26 cellular contexts compared by ENCODE assay signal in genomic region chr2:168178520-168178919, GRCh38.
DNase-seq lines count a peak whose midpoint lies in the region; ATAC-seq and TF ChIP-seq lines count a peak whose summit lies in the region.
"Had no signal": no experiment of that assay in that cellular context is flagged by ENCODE, and none has a peak within 500 bp of the region (broad histone marks: within the 10 kb centered on the region; RNA-seq: fewer than 3 reads in every experiment).

No MANE protein-coding gene starts in this region.

- H3K27me3 Mint-ChIP-seq in activated naive CD8-positive, alpha-beta T cell treated with anti-CD3 and anti-CD28 coated beads for 36 hours: no peaks in the 10 kb centered on the region
- H3K27me3 Mint-ChIP-seq in activated naive CD8-positive, alpha-beta T cell treated with anti-CD3 and anti-CD28 coated beads, Interleukin-2, amount 50 U/mL, for 24 hours: no peaks in the 10 kb centered on the region
- H3K27me3 Mint-ChIP-seq: activated B cell treated with CpG ODN at 0.5 μM for 24 hours; activated naive CD8-positive, alpha-beta T cell; progenitor cell of endocrine pancreas had no signal

- H3K4me3 ChIP-seq in dorsolateral prefrontal cortex (no peak overlapping the region), lower leg skin (ENCODE audit: low read depth, poor library complexity, severe bottlenecking) (no peak overlapping the region)
- H3K4me3 ChIP-seq: ascending aorta, esophagus muscularis mucosa, SK-N-MC, transverse colon had no signal

- intact Hi-C loops in dorsolateral prefrontal cortex (cut with DNase I) (no loop called here), lower leg skin (cut with DNase I; ENCODE audit: low total_unique reads) (no loop called here)

- no peak overlapping the region for H3K4me3 Mint-ChIP-seq in activated naive CD8-positive, alpha-beta T cell treated with anti-CD3 and anti-CD28 coated beads for 36 hours
- no peak overlapping the region for H3K4me3 Mint-ChIP-seq in activated naive CD8-positive, alpha-beta T cell treated with anti-CD3 and anti-CD28 coated beads, Interleukin-2, amount 50 U/mL, for 24 hours
- H3K4me3 Mint-ChIP-seq: activated B cell treated with CpG ODN at 0.5 μM for 24 hours; activated naive CD8-positive, alpha-beta T cell; mesothelial cell of epicardium had no signal

- peak overlapping the region; percentile 41 for H3K27ac Mint-ChIP-seq in activated naive CD8-positive, alpha-beta T cell treated with anti-CD3 and anti-CD28 coated beads for 36 hours
- H3K27ac Mint-ChIP-seq in activated naive CD8-positive, alpha-beta T cell treated with anti-CD3 and anti-CD28 coated beads, Interleukin-2, amount 50 U/mL, for 24 hours: no peak overlapping the region
- H3K27ac Mint-ChIP-seq: activated B cell treated with CpG ODN at 0.5 μM for 24 hours; activated naive CD8-positive, alpha-beta T cell; mesothelial cell of epicardium; progenitor cell of endocrine pancreas had no signal

- TF ChIP-seq CTCF in dorsolateral prefrontal cortex (IDR thresholded peaks at IDR 0.05 in 54 of 56, conservative IDR thresholded peaks at IDR 0.05 in 2 of 56; ENCODE audit: low read depth in 1 of 56, partially characterized antibody in 56 of 56) (no peak), lower leg skin (IDR thresholded peaks at IDR 0.05) (no peak)

- H3K9me3 Mint-ChIP-seq in activated naive CD8-positive, alpha-beta T cell treated with anti-CD3 and anti-CD28 coated beads for 36 hours: no peaks in the 10 kb centered on the region
- no peaks in the 10 kb centered on the region for H3K9me3 Mint-ChIP-seq in activated naive CD8-positive, alpha-beta T cell treated with anti-CD3 and anti-CD28 coated beads, Interleukin-2, amount 50 U/mL, for 24 hours
- H3K9me3 Mint-ChIP-seq: activated B cell treated with CpG ODN at 0.5 μM for 24 hours, mesothelial cell of epicardium had no signal

- WGBS in lower leg skin, 2 donors: 66 to 79% methylated on average over 1 of the region's 1 CpG

- no peaks in the 10 kb centered on the region for H3K27me3 ChIP-seq in dorsolateral prefrontal cortex
- H3K27me3 ChIP-seq: ascending aorta, esophagus muscularis mucosa, transverse colon had no signal

- no peak for TF ChIP-seq POLR2A in lower leg skin (IDR thresholded peaks at IDR 0.05)

- DNase-seq in activated naive CD8-positive, alpha-beta T cell treated with anti-CD3 and anti-CD28 coated beads for 36 hours: no peak
- no peak for DNase-seq in activated naive CD8-positive, alpha-beta T cell treated with anti-CD3 and anti-CD28 coated beads, Interleukin-2, amount 50 U/mL, for 24 hours
- DNase-seq in NCI-H146 (lab: John Stamatoyannopoulos, UW) (peak; percentile 15), dorsolateral prefrontal cortex (no peak), substantia nigra (lab: John Stamatoyannopoulos, UW) (no peak), MV-4-11 (lab: John Stamatoyannopoulos, UW) (no peak), lower leg skin (ENCODE audit: low spot score in 2 of 2) (no peak), GM19238 (ENCODE audit: insufficient read length, low spot score) (no peak)
- DNase-seq: activated B cell treated with CpG ODN at 0.5 μM for 24 hours; activated effector memory CD4-positive, alpha-beta T cell treated with Interleukin-2 at 50 U/mL for 16 hours; DMS79; foreskin fibroblast; Kasumi-1; left ventricle myocardium superior; NCI-H1436; NCI-H345; stimulated activated CD4-positive, alpha-beta T cell treated with anti-CD3 and anti-CD28 coated beads, Interleukin-12 subunit alpha, Interleukin-12 subunit beta, amount 100 ng/mL, for 4 hours; stimulated activated CD4-positive, alpha-beta T cell treated with anti-CD3 and anti-CD28 coated beads, Interleukin-2, amount 100 ng/mL, for 48 hours; transverse colon had no signal

- peaks cover 44% of the 10 kb centered on the region for H3K4me1 Mint-ChIP-seq in activated naive CD8-positive, alpha-beta T cell treated with anti-CD3 and anti-CD28 coated beads for 36 hours
- H3K4me1 Mint-ChIP-seq in activated naive CD8-positive, alpha-beta T cell treated with anti-CD3 and anti-CD28 coated beads, Interleukin-2, amount 50 U/mL, for 24 hours: peaks cover 52% of the 10 kb centered on the region

- no peak for ATAC-seq in activated naive CD8-positive, alpha-beta T cell treated with anti-CD3 and anti-CD28 coated beads, Interleukin-2, amount 50 U/mL, for 24 hours
- ATAC-seq: left ventricle myocardium superior, sciatic nerve had no signal

- peaks cover 25% of the 10 kb centered on the region for H3K36me3 Mint-ChIP-seq in activated naive CD8-positive, alpha-beta T cell treated with anti-CD3 and anti-CD28 coated beads for 36 hours
- peaks cover 16% of the 10 kb centered on the region for H3K36me3 Mint-ChIP-seq in activated naive CD8-positive, alpha-beta T cell treated with anti-CD3 and anti-CD28 coated beads, Interleukin-2, amount 50 U/mL, for 24 hours (ENCODE audit: low read depth)

- peak overlapping the region in 46 of 59 donors; percentile 7 to 88 (median 69) for H3K27ac ChIP-seq in dorsolateral prefrontal cortex
- H3K27ac ChIP-seq in substantia nigra (ENCODE audit: low read depth, low read length, poor library complexity, severe bottlenecking): peak overlapping the region; percentile 62
- H3K27ac ChIP-seq: ascending aorta, esophagus muscularis mucosa, SK-N-MC, transverse colon had no signal
